10 cellular contexts compared by ENCODE assay signal in the genomic region with DNA sequence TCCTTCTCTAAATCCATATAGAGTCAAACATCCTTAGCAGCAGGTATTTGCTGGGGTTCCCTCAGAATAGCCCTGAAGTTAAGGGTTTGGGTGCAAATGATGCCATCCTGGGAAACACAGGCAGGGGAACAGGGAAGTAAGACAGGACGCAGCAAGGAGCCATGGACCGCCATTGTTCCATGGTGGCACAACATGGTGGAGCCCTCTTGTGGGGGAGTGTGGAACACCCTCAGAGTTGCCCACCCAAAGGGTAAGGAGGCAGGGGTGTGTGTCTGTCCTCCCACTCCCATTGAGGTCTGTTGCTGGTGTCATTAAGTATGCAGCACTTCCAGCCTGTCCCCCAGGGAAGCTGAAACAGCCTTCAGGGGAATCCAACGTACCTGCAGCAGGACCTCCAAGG. TPM values are rescaled to one million over a fixed set of nuclear protein-coding genes. Genes with fewer than 3 reads are reported as not detected.
DNase-seq lines count a peak whose midpoint lies in the region; ATAC-seq and TF ChIP-seq lines count a peak whose summit lies in the region.
"Had no signal": no experiment of that assay in that cellular context is flagged by ENCODE, and none has a peak within 500 bp of the region (broad histone marks: within the 10 kb centered on the region; RNA-seq: fewer than 3 reads in every experiment).

No MANE protein-coding gene starts in this region.

- peaks cover 12% of the 10 kb centered on the region for H3K4me1 ChIP-seq in DND-41 (ENCODE audit: insufficient read depth, low read length)
- no peaks in the 10 kb centered on the region for H3K4me1 ChIP-seq in hepatocyte (ENCODE audit: insufficient read depth)
- H3K4me1 ChIP-seq: prostate gland had no signal

- ATAC-seq in DND-41 (ENCODE audit: insufficient read depth, low read depth) (no peak), HG03354 (IDR thresholded peaks at IDR 0.05; ENCODE audit: poor library complexity, severe bottlenecking, unreplicated experiment) (no peak)

- DNase-seq in DMS 273 (lab: John Stamatoyannopoulos, UW; ENCODE audit: unreplicated experiment), result peak; percentile 24
- DNase-seq in DMS 273 treated with DMSO at 0.1 percent for 48 hours (lab: John Stamatoyannopoulos, UW), result no peak
- DNase-seq in DND-41, result no peak
- peak; percentile 26 for DNase-seq in OCI-M1 (lab: John Stamatoyannopoulos, UW)
- DNase-seq in hepatocyte (ENCODE audit: low spot score), result no peak
- DNase-seq in hepatic stellate cell (ENCODE audit: low spot score), result no peak
- no peak for DNase-seq in DMS79 (lab: John Stamatoyannopoulos, UW)
- DNase-seq: cerebellar nuclear complex had no signal

- no peak overlapping the region for H3K4me2 ChIP-seq in DND-41 (ENCODE audit: insufficient read depth, low read length)
- H3K4me2 ChIP-seq in hepatocyte, result no peak overlapping the region

- TF ChIP-seq CTCF in DND-41 (IDR thresholded peaks at IDR 0.05; ENCODE audit: borderline replicate concordance, extremely low read depth, low read length, poor library complexity, severe bottlenecking), result peak; percentile 59
- TF ChIP-seq CTCF in hepatocyte (IDR thresholded peaks at IDR 0.05; ENCODE audit: poor library complexity), result peak; percentile 9

- no peak overlapping the region for H3K4me3 ChIP-seq in DND-41 (ENCODE audit: low read depth in 1 of 2, low read length in 2 of 2)
- H3K4me3 ChIP-seq in hepatocyte, result no peak overlapping the region
- H3K4me3 ChIP-seq: prostate gland had no signal

- no peak overlapping the region for H3K9ac ChIP-seq in DND-41 (ENCODE audit: low read depth, low read length)

- H2AFZ ChIP-seq in DND-41 (ENCODE audit: low read depth, low read length) (no peak overlapping the region), hepatocyte (no peak overlapping the region)

- H3K9me3 ChIP-seq in DND-41 (ENCODE audit: insufficient read depth, low read length, severe bottlenecking), result no peaks in the 10 kb centered on the region
- H3K9me3 ChIP-seq in hepatocyte (ENCODE audit: low read depth), result no peaks in the 10 kb centered on the region
- H3K9me3 ChIP-seq: prostate gland had no signal

- WGBS in hepatocyte (ENCODE audit: low lambda C conversion rate, missing lambda C conversion rate), result 67% methylated on average over 3 of the region's 3 CpGs

- H3K79me2 ChIP-seq in DND-41 (ENCODE audit: insufficient read depth, low read length) (no peaks in the 10 kb centered on the region), hepatocyte (no peaks in the 10 kb centered on the region)

- no peaks in the 10 kb centered on the region for H3K27me3 ChIP-seq in DND-41 (ENCODE audit: insufficient read depth, low read length, poor library complexity)
- H3K27me3 ChIP-seq in hepatocyte, result no peaks in the 10 kb centered on the region

- H3K27ac ChIP-seq in DND-41 (ENCODE audit: low read length), result no peak overlapping the region
- no peak overlapping the region for H3K27ac ChIP-seq in hepatocyte
- H3K27ac ChIP-seq: prostate gland had no signal

- H3K36me3 ChIP-seq in DND-41 (ENCODE audit: insufficient read depth, low read length) (no peaks in the 10 kb centered on the region), hepatocyte (replicated peaks; ENCODE audit: insufficient read depth, low read depth) (no peaks in the 10 kb centered on the region)
- H3K36me3 ChIP-seq: prostate gland had no signal

- no peaks in the 10 kb centered on the region for H3K9me2 ChIP-seq in hepatocyte (replicated peaks; ENCODE audit: insufficient read depth)

- H4K20me1 ChIP-seq in DND-41 (ENCODE audit: insufficient read depth, low read length) (no peaks in the 10 kb centered on the region), hepatocyte (ENCODE audit: insufficient read depth, poor library complexity, severe bottlenecking) (no peaks in the 10 kb centered on the region)

RNA-seq across cellular contexts. Expression of gene RCAN1, which starts 20.4 kb away (rescaled TPM):
- total RNA-seq in hepatocyte, result 98.2 and 113 TPM in 2 replicates
- 79.4 and 98.9 TPM in 2 replicates for polyA plus RNA-seq in hepatocyte

RNA-seq across cellular contexts. Expression of gene CLIC6, which starts 33.5 kb away (rescaled TPM):
- 12.4 and 16.7 TPM in 2 replicates for total RNA-seq in hepatocyte
- polyA plus RNA-seq in hepatocyte, result 7.2 and 9.9 TPM in 2 replicates

Comparison
In these comparisons a context has a peak if more than half of its experiments do, and no peak if none do; other contexts are left out.
1. DNase-seq: peak in DMS 273 (single experiment) and OCI-M1 (single experiment); none in DMS 273 treated with DMSO at 0.1 percent for 48 hours (single experiment), DND-41 (single experiment), hepatocyte (single experiment), hepatic stellate cell (single experiment) and DMS79 (single experiment).